In genomic region chr19:32708457-32708856, GRCh38 we compare ENCODE assay signal across 13 cellular contexts. TPM values are rescaled to one million over a fixed set of nuclear protein-coding genes. Genes with fewer than 3 reads are reported as not detected.
DNase-seq lines count a peak whose midpoint lies in the region; ATAC-seq and TF ChIP-seq lines count a peak whose summit lies in the region.
"Had no signal": no experiment of that assay in that cellular context is flagged by ENCODE, and none has a peak within 500 bp of the region (broad histone marks: within the 10 kb centered on the region; RNA-seq: fewer than 3 reads in every experiment).

No MANE protein-coding gene starts in this region.

- peaks cover 5% of the 10 kb centered on the region for H3K9me3 Mint-ChIP-seq in CD8-positive, alpha-beta T cell
- peaks cover 4% of the 10 kb centered on the region for H3K9me3 Mint-ChIP-seq in activated CD4-positive, alpha-beta T cell treated with anti-CD3 and anti-CD28 coated beads, Interleukin-2, amount 10 ng/mL, durations not matched to agents 24 days and 14 days
- H3K9me3 Mint-ChIP-seq in activated naive CD8-positive, alpha-beta T cell (ENCODE audit: low read depth): no peaks in the 10 kb centered on the region
- peaks cover 11% of the 10 kb centered on the region for H3K9me3 Mint-ChIP-seq in progenitor cell of endocrine pancreas (ENCODE audit: low read depth)

- peak; percentile 89 for ATAC-seq in CD8-positive, alpha-beta T cell
- ATAC-seq in HG03469 (IDR thresholded peaks at IDR 0.05; ENCODE audit: unreplicated experiment) (no peak), GM18868 (IDR thresholded peaks at IDR 0.05; ENCODE audit: unreplicated experiment) (no peak)
- ATAC-seq: HCT116 had no signal

- no peak for TF ChIP-seq CTCF in CD8-positive, alpha-beta T cell (IDR thresholded peaks at IDR 0.05)
- no peak for TF ChIP-seq CTCF in progenitor cell of endocrine pancreas (IDR thresholded peaks at IDR 0.05; ENCODE audit: unreplicated experiment)

- peak overlapping the region; percentile 68 for H3K27ac Mint-ChIP-seq in CD8-positive, alpha-beta T cell
- H3K27ac Mint-ChIP-seq in activated CD4-positive, alpha-beta T cell treated with anti-CD3 and anti-CD28 coated beads, Interleukin-2, amount 10 ng/mL, durations not matched to agents 24 days and 14 days: peak overlapping the region; percentile 48
- peak overlapping the region; percentile 59 for H3K27ac Mint-ChIP-seq in activated naive CD8-positive, alpha-beta T cell
- peak overlapping the region; percentile 62 for H3K27ac Mint-ChIP-seq in progenitor cell of endocrine pancreas

- no peak overlapping the region for H3K4me3 Mint-ChIP-seq in CD8-positive, alpha-beta T cell
- no peak overlapping the region for H3K4me3 Mint-ChIP-seq in activated CD4-positive, alpha-beta T cell treated with anti-CD3 and anti-CD28 coated beads, Interleukin-2, amount 10 ng/mL, durations not matched to agents 24 days and 14 days
- H3K4me3 Mint-ChIP-seq in activated naive CD8-positive, alpha-beta T cell: no peak overlapping the region
- no peak overlapping the region for H3K4me3 Mint-ChIP-seq in progenitor cell of endocrine pancreas (ENCODE audit: low read depth)

- H3K27ac ChIP-seq in CD8-positive, alpha-beta T cell (ENCODE audit: low read depth, low read length): no peak overlapping the region
- H3K27ac ChIP-seq: ascending aorta, parathyroid adenoma had no signal

- DNase-seq in CD8-positive, alpha-beta T cell: peak in 4 of 7 experiments; percentile 16 to 55 (median 41)
- peak; percentile 73 for DNase-seq in activated CD4-positive, alpha-beta T cell treated with anti-CD3 and anti-CD28 coated beads, Interleukin-2, amount 10 ng/mL, durations not matched to agents 24 days and 14 days
- no peak for DNase-seq in progenitor cell of endocrine pancreas (ENCODE audit: low spot score, unreplicated experiment)
- DNase-seq in NCI-H1417 treated with DMSO at 0.1 percent for 48 hours (lab: John Stamatoyannopoulos, UW): no peak
- DNase-seq in CD1c-positive myeloid dendritic cell (ENCODE audit: extremely low spot score): no peak
- DNase-seq: mesendoderm; stimulated activated naive CD4-positive, alpha-beta T cell had no signal

- no peaks in the 10 kb centered on the region for H3K9me3 ChIP-seq in CD8-positive, alpha-beta T cell (ENCODE audit: low read length)

- H3K4me1 Mint-ChIP-seq in CD8-positive, alpha-beta T cell (ENCODE audit: low read depth): peaks cover 16% of the 10 kb centered on the region
- H3K4me1 Mint-ChIP-seq in activated CD4-positive, alpha-beta T cell treated with anti-CD3 and anti-CD28 coated beads, Interleukin-2, amount 10 ng/mL, durations not matched to agents 24 days and 14 days: peaks cover 10% of the 10 kb centered on the region
- peaks cover 20% of the 10 kb centered on the region for H3K4me1 Mint-ChIP-seq in activated naive CD8-positive, alpha-beta T cell (ENCODE audit: low read depth)
- H3K4me1 Mint-ChIP-seq in progenitor cell of endocrine pancreas (ENCODE audit: low read depth): peaks cover 8% of the 10 kb centered on the region

- intact Hi-C loops in CD8-positive, alpha-beta T cell (cut with DNase I, micrococcal nuclease): no loop called here
- intact Hi-C loops in activated CD4-positive, alpha-beta T cell treated with anti-CD3 and anti-CD28 coated beads, Interleukin-2, amount 10 ng/mL, durations not matched to agents 24 days and 14 days (cut with micrococcal nuclease): no loop called here

- H3K4me3 ChIP-seq in CD8-positive, alpha-beta T cell (ENCODE audit: low read depth, low read length): no peak overlapping the region
- H3K4me3 ChIP-seq: ascending aorta had no signal

- POLR2A ChIA-PET in CD8-positive, alpha-beta T cell (lab: Charles Lee): no interaction called here

- no peaks in the 10 kb centered on the region for H3K36me3 ChIP-seq in CD8-positive, alpha-beta T cell (ENCODE audit: insufficient read depth, low read length)

- H3K27me3 ChIP-seq in CD8-positive, alpha-beta T cell (ENCODE audit: insufficient read depth, low read length): no peaks in the 10 kb centered on the region
- H3K27me3 ChIP-seq: ascending aorta had no signal

- H3K27me3 Mint-ChIP-seq in CD8-positive, alpha-beta T cell (ENCODE audit: low read depth): no peaks in the 10 kb centered on the region
- no peaks in the 10 kb centered on the region for H3K27me3 Mint-ChIP-seq in activated CD4-positive, alpha-beta T cell treated with anti-CD3 and anti-CD28 coated beads, Interleukin-2, amount 10 ng/mL, durations not matched to agents 24 days and 14 days
- H3K27me3 Mint-ChIP-seq in activated naive CD8-positive, alpha-beta T cell: no peaks in the 10 kb centered on the region
- peaks cover 13% of the 10 kb centered on the region for H3K27me3 Mint-ChIP-seq in progenitor cell of endocrine pancreas

- CTCF ChIA-PET in CD8-positive, alpha-beta T cell (lab: Charles Lee): interaction anchor here (0.9 kb wide), 1 partner anchor 14 kb away, joined by 6 read pairs; no protein-coding TSS in a partner anchor

- H3K4me1 ChIP-seq in CD8-positive, alpha-beta T cell (ENCODE audit: insufficient read depth, low read length): no peaks in the 10 kb centered on the region
- H3K4me1 ChIP-seq: ascending aorta, parathyroid adenoma had no signal

- peaks cover 48% of the 10 kb centered on the region for H3K36me3 Mint-ChIP-seq in CD8-positive, alpha-beta T cell
- H3K36me3 Mint-ChIP-seq in activated CD4-positive, alpha-beta T cell treated with anti-CD3 and anti-CD28 coated beads, Interleukin-2, amount 10 ng/mL, durations not matched to agents 24 days and 14 days (ENCODE audit: low read depth): peaks cover 62% of the 10 kb centered on the region
- peaks cover 6% of the 10 kb centered on the region for H3K36me3 Mint-ChIP-seq in activated naive CD8-positive, alpha-beta T cell
- H3K36me3 Mint-ChIP-seq in progenitor cell of endocrine pancreas (ENCODE audit: insufficient read depth): peaks cover 41% of the 10 kb centered on the region

RNA-seq across cellular contexts. Expression of gene TDRD12, which starts 11.1 kb away (rescaled TPM):
- total RNA-seq in CD8-positive, alpha-beta T cell: under 1 TPM; 0.14 to 0.22 TPM
- total RNA-seq in activated CD4-positive, alpha-beta T cell treated with anti-CD3 and anti-CD28 coated beads, Interleukin-2, amount 10 ng/mL, durations not matched to agents 24 days and 14 days: 0.05 and 0.12 TPM in 2 replicates
- 0.29 and 0.33 TPM in 2 replicates for total RNA-seq in progenitor cell of endocrine pancreas

RNA-seq across cellular contexts. Expression of gene NUDT19, which starts 16.8 kb away (rescaled TPM):
- 10 to 100 TPM; 15.3 to 18.0 TPM for total RNA-seq in CD8-positive, alpha-beta T cell
- total RNA-seq in activated CD4-positive, alpha-beta T cell treated with anti-CD3 and anti-CD28 coated beads, Interleukin-2, amount 10 ng/mL, durations not matched to agents 24 days and 14 days: 25.3 and 25.9 TPM in 2 replicates
- total RNA-seq in progenitor cell of endocrine pancreas: 11.8 and 13.2 TPM in 2 replicates

RNA-seq across cellular contexts. Expression of gene RGS9BP, which starts 32.8 kb away (rescaled TPM):
- under 1 TPM; 0.16 to 0.31 TPM for total RNA-seq in CD8-positive, alpha-beta T cell
- total RNA-seq in activated CD4-positive, alpha-beta T cell treated with anti-CD3 and anti-CD28 coated beads, Interleukin-2, amount 10 ng/mL, durations not matched to agents 24 days and 14 days: 0.14 and 0.21 TPM in 2 replicates
- total RNA-seq in progenitor cell of endocrine pancreas: 0.09 and 0.10 TPM in 2 replicates
- total RNA-seq: ascending aorta had no signal

RNA-seq across cellular contexts. Expression of gene ANKRD27, which starts 33.5 kb away (rescaled TPM):
- total RNA-seq in CD8-positive, alpha-beta T cell: 10 to 100 TPM; 15.2 to 16.0 TPM
- 34.2 and 35.1 TPM in 2 replicates for total RNA-seq in activated CD4-positive, alpha-beta T cell treated with anti-CD3 and anti-CD28 coated beads, Interleukin-2, amount 10 ng/mL, durations not matched to agents 24 days and 14 days
- total RNA-seq in progenitor cell of endocrine pancreas: 29.1 and 36.4 TPM in 2 replicates

Comparison
In these comparisons a context has a peak if more than half of its experiments do, and no peak if none do; other contexts are left out.
1. DNase-seq: peak in CD8-positive, alpha-beta T cell (4 of 7) and activated CD4-positive, alpha-beta T cell treated with anti-CD3 and anti-CD28 coated beads, Interleukin-2, amount 10 ng/mL, durations not matched to agents 24 days and 14 days (single experiment); none in progenitor cell of endocrine pancreas (single experiment), NCI-H1417 treated with DMSO at 0.1 percent for 48 hours (single experiment) and CD1c-positive myeloid dendritic cell (single experiment).
2. Peak in every context shown above with its lines, with median percentiles within 50 percentile points of each other: H3K27ac Mint-ChIP-seq.